Comparison of ENCODE assay signal across 8 cellular contexts in the genomic region with DNA sequence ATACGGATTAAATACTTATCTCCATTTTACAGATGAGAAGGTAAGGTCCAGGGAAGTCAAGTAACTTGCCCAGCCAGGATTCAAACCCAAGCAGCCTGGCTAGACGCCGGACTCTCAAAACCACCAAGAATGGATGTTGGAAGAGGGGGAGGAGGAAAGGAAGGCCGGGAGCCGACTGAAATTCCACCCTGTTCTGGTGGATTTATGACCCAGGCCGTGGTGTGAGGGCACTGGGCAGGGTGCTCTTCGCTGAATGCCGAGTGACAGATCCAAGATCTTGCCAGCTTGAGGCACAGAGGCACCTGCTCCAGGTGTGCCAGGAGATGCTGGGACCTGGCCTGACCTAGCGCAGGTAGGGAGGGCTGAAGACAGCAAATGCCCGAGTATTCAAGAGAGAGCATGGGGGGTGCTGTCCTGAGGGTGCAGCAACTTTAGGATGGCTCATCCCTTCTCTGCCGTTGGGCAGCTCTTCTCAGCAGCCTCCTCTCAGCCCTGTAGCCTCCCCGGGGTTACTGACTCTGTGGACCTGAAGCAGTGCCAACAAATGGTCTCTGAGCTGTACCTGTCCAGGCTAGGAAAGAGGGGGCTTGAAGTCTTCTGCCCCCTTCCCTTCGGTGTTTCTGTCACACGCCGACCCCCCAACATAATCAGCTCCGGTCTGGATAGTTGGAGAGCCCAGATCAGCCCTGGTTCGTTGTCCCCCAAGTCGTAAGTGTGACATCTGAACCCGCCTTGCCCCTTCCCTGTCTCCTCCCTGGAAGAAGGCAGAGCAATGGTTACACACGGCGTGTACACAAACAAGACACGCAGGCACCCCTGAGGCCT. TPM values are rescaled to one million over a fixed set of nuclear protein-coding genes. Genes with fewer than 3 reads are reported as not detected.
DNase-seq lines count a peak whose midpoint lies in the region; ATAC-seq, FAIRE-seq and TF ChIP-seq lines count a peak whose summit lies in the region.

No MANE protein-coding gene starts in this region.

- H3K27me3 ChIP-seq in BLaER1 (no peaks in the 10 kb centered on the region), endothelial cell of umbilical vein (ENCODE audit: control insufficient read depth in 2 of 2, insufficient read depth in 2 of 2, low read length in 2 of 2) (no peaks in the 10 kb centered on the region)

- H3K4me2 ChIP-seq in BLaER1 (peak overlapping the region; percentile 83), endothelial cell of umbilical vein (ENCODE audit: insufficient read depth, low read length) (no peak overlapping the region)

- H3K27me3 Mint-ChIP-seq in osteocyte (ENCODE audit: unreplicated experiment) = no peaks in the 10 kb centered on the region

- BruUV-seq in endothelial cell of umbilical vein (replicated peaks; lab: Mats Ljungman, UMichigan) = no TSS peak

- peaks cover 32% of the 10 kb centered on the region for H3K4me1 Mint-ChIP-seq in osteocyte (ENCODE audit: unreplicated experiment)

- no peaks in the 10 kb centered on the region for H3K9me3 Mint-ChIP-seq in osteocyte (ENCODE audit: unreplicated experiment)

- intact Hi-C loops in endothelial cell of umbilical vein (cut with micrococcal nuclease) (no loop called here), left colon (cut with DNase I, micrococcal nuclease) (no loop called here)

- dilution Hi-C loops in endothelial cell of umbilical vein (cut with MboI; ENCODE audit: extremely low pct_ligation_motif_present, low sequenced_read_pairs) = no loop called here

- no peaks in the 10 kb centered on the region for H3K36me3 Mint-ChIP-seq in osteocyte (ENCODE audit: unreplicated experiment)

- POLR2A ChIA-PET in endothelial cell of umbilical vein (lab: Charles Lee) = no interaction called here

- peak overlapping the region; percentile 60 for H3K4me3 Mint-ChIP-seq in osteocyte (ENCODE audit: unreplicated experiment)

- H3K27ac Mint-ChIP-seq in osteocyte (ENCODE audit: unreplicated experiment) = peak overlapping the region; percentile 1

- no peaks in the 10 kb centered on the region for H3K79me2 ChIP-seq in endothelial cell of umbilical vein (ENCODE audit: control insufficient read depth, insufficient read depth, low read length)

- H3K27ac ChIP-seq in BLaER1 (peak overlapping the region; percentile 81), endothelial cell of umbilical vein (ENCODE audit: insufficient read depth, low read depth, low read length) (no peak overlapping the region)

- peaks cover 81% of the 10 kb centered on the region for H3K4me1 ChIP-seq in BLaER1
- H3K4me1 ChIP-seq in endothelial cell of umbilical vein (ENCODE audit: control insufficient read depth, extremely low read depth, insufficient read depth, low read length) = peaks cover 17% of the 10 kb centered on the region

- no peak for TF ChIP-seq POLR2A in endothelial cell of umbilical vein (IDR thresholded peaks at IDR 0.05; ENCODE audit: low read depth, low read length)

- DNase-seq in NCI-H226 (peak; percentile 9), endothelial cell of umbilical vein (ENCODE audit: low read depth, low spot score) (no peak), osteocyte (ENCODE audit: extremely low spot score, unreplicated experiment) (peak; percentile 62), frontal cortex (ENCODE audit: low spot score in 2 of 2) (no peak), HUDEP-2 (lab: John Stamatoyannopoulos, UW; ENCODE audit: unreplicated experiment in 76 of 76) (no peak), NCI-H748 (lab: John Stamatoyannopoulos, UW; ENCODE audit: unreplicated experiment) (no peak), left colon (no peak)

- no peaks in the 10 kb centered on the region for H3K36me3 ChIP-seq in BLaER1
- no peaks in the 10 kb centered on the region for H3K36me3 ChIP-seq in endothelial cell of umbilical vein (ENCODE audit: control insufficient read depth in 2 of 2, extremely low read depth in 1 of 2, insufficient read depth in 2 of 2, low read length in 2 of 2)

- H3K9me1 ChIP-seq in endothelial cell of umbilical vein (replicated peaks; ENCODE audit: control insufficient read depth, extremely low read depth, insufficient read depth, low read length) = no peaks in the 10 kb centered on the region

- peak overlapping the region; percentile 70 for H3K9ac ChIP-seq in BLaER1
- no peak overlapping the region for H3K9ac ChIP-seq in endothelial cell of umbilical vein (replicated peaks; ENCODE audit: extremely low read depth, insufficient read depth, low read length)

- CTCF ChIA-PET in endothelial cell of umbilical vein (lab: Charles Lee) = interaction anchor here (0.9 to 4.2 kb wide), 2 partner anchors 42 to 75 kb away, joined by 3 to 25 read pairs; no protein-coding TSS in a partner anchor

- H3K4me3 ChIP-seq in BLaER1 = peak overlapping the region; percentile 61
- H3K4me3 ChIP-seq in endothelial cell of umbilical vein (replicated peaks in 1 of 3; ENCODE audit: insufficient read depth in 1 of 3, low read depth in 1 of 3, low read length in 3 of 3) = no peak overlapping the region

- no peak for FAIRE-seq in endothelial cell of umbilical vein (lab: Jason Lieb, UNC)
- FAIRE-seq in frontal cortex (lab: Jason Lieb, UNC) = no peak

- H4K20me1 ChIP-seq in BLaER1 = no peaks in the 10 kb centered on the region
- no peaks in the 10 kb centered on the region for H4K20me1 ChIP-seq in endothelial cell of umbilical vein (replicated peaks; ENCODE audit: control insufficient read depth, extremely low read depth, insufficient read depth, low read length)

- no peak for ATAC-seq in left colon

- TF ChIP-seq CTCF in endothelial cell of umbilical vein (IDR thresholded peaks at IDR 0.05; ENCODE audit: extremely low read depth in 1 of 2, insufficient read depth in 1 of 2, low read depth in 1 of 2, low read length in 2 of 2) = no peak
- TF ChIP-seq CTCF in osteocyte (IDR thresholded peaks at IDR 0.05) = no peak

- no peaks in the 10 kb centered on the region; the same call in 1 of the 2 replicates for H3K9me3 ChIP-seq in BLaER1
- no peaks in the 10 kb centered on the region for H3K9me3 ChIP-seq in endothelial cell of umbilical vein (replicated peaks; ENCODE audit: control insufficient read depth, insufficient read depth, low read length)

- H2AFZ ChIP-seq in endothelial cell of umbilical vein (ENCODE audit: low read depth, low read length) = peak overlapping the region; percentile 58

TF ChIP-seq in endothelial cell of umbilical vein, 7 proteins besides CTCF, POLR2A, EP300 and RAD21:
- TF ChIP-seq JUN (IDR thresholded peaks at IDR 0.05; ENCODE audit: borderline replicate concordance, insufficient read depth, insufficient read length, low read depth) = no peak
- no peak for TF ChIP-seq POLR2AphosphoS5 (IDR thresholded peaks at IDR 0.05; ENCODE audit: insufficient read depth, low read depth, low read length)
- TF ChIP-seq FOS (IDR thresholded peaks at IDR 0.05; ENCODE audit: borderline replicate concordance, insufficient read depth, low read length) = no peak
- TF ChIP-seq EZH2 (IDR thresholded peaks at IDR 0.05; ENCODE audit: borderline replicate concordance, low read depth, low read length, severe bottlenecking) = no peak
- TF ChIP-seq GATA2 (IDR thresholded peaks at IDR 0.05; ENCODE audit: insufficient read depth, insufficient read length, low read depth, low read length) = no peak
- TF ChIP-seq, protein P1, sequence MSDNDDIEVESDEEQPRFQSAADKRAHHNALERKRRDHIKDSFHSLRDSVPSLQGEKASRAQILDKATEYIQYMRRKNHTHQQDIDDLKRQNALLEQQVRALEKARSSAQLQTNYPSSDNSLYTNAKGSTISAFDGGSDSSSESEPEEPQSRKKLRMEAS (IDR thresholded peaks at IDR 0.05; ENCODE audit: insufficient read depth, insufficient read length) = no peak
- no peak for TF ChIP-seq MYC (IDR thresholded peaks at IDR 0.05; ENCODE audit: low read depth, low read length)

RNA-seq across cellular contexts. Expression of gene LOXL4, which starts 0.7 kb away (rescaled TPM):
- total RNA-seq in endothelial cell of umbilical vein (0.92 and 1.4 TPM in 2 replicates), osteocyte (2.1 and 2.9 TPM in 2 replicates), frontal cortex (not detected), left colon (1 to 10 TPM in 1 of 2 donors, under 1 TPM in 1; 0.34 to 1.6 TPM)
- polyA plus RNA-seq in endothelial cell of umbilical vein = 1.8 and 1.9 TPM in 2 replicates
- polyA plus RNA-seq in endothelial cell of umbilical vein (2011; cell fraction: cytosol; rRNA removed) = 1.3 and 1.9 TPM in 2 replicates
- polyA plus RNA-seq in endothelial cell of umbilical vein (2011; cell fraction: nucleus; rRNA removed) = 1.6 and 1.8 TPM in 2 replicates
- polyA plus RNA-seq in endothelial cell of umbilical vein (2012) = 1.4 and 2.2 TPM in 2 replicates
- polyA minus RNA-seq in endothelial cell of umbilical vein = 1.5 and 3.2 TPM in 2 replicates
- not detected for polyA minus RNA-seq in endothelial cell of umbilical vein (2011; cell fraction: cytosol; rRNA and poly(A)+ RNA removed)
- 0.58 and 0.67 TPM in 2 replicates for polyA minus RNA-seq in endothelial cell of umbilical vein (2011; cell fraction: nucleus; rRNA and poly(A)+ RNA removed)

Comparison
In these comparisons a context has a peak if more than half of its experiments do, and no peak if none do; other contexts are left out.
1. DNase-seq: peak in NCI-H226 (single experiment) and osteocyte (single experiment); none in endothelial cell of umbilical vein (single experiment), frontal cortex (0 of 2), HUDEP-2 (0 of 76), NCI-H748 (single experiment) and left colon (0 of 2).